31 cellular contexts compared by ENCODE assay signal in genomic region chr14:89134640-89135039, GRCh38.
"Had no signal": no experiment of that assay in that cellular context is flagged by ENCODE, and none has a peak within 500 bp of the region (broad histone marks: within the 10 kb centered on the region; RNA-seq: fewer than 3 reads in every experiment).

No MANE protein-coding gene starts in this region.

- H3K4me3 ChIP-seq: adrenal gland, MG63, Peyer's patch had no signal

- H3K36me3 ChIP-seq: adrenal gland, MG63, Peyer's patch, WERI-Rb-1 had no signal

- DNase-seq: activated CD4-positive, alpha-beta T cell treated with anti-CD3 and anti-CD28 coated beads, Interleukin-2, amount 10 ng/mL, durations not matched to agents 24 days and 14 days; activated CD4-positive, alpha-beta T cell treated with anti-CD3 and anti-CD28 coated beads, Interleukin-2, amount 50 U/mL, for 4 hours; activated CD8-positive, alpha-beta T cell treated with anti-CD3 and anti-CD28 coated beads, Interleukin-2, amount 10 ng/mL, durations not matched to agents 7 days and 5 days; activated gamma-delta T cell treated with Interleukin-2 at 50 U/mL for 16 hours; activated naive CD4-positive, alpha-beta T cell treated with anti-CD3 and anti-CD28 coated beads for 36 hours; activated T-cell treated with anti-CD3 and anti-CD28 coated beads, Interleukin-2, amount 50 U/mL, for 4 hours; adrenal gland; central memory CD4-positive, alpha-beta T cell; Kasumi-1; KG1; MG63; NCI-H1048; NCI-H1105 treated with DMSO at 0.1 percent for 48 hours; NCI-H1436; NCI-H1694; NCI-H1930; NCI-H2081 treated with DMSO at 0.1 percent for 48 hours; NCI-H345; NCI-H524 treated with DMSO at 0.1 percent for 48 hours; NK-92 treated with Interleukin-12 subunit alpha and Interleukin-12 subunit beta, amount 100 ng/mL, for 24 hours; PC-3; Peyer's patch; RPMI8226; SIG-M5; SW 1271; T-helper 1 cell; T-helper 2 cell; T-helper 9 cell; WERI-Rb-1 had no signal

- ATAC-seq: activated CD8-positive, alpha-beta T cell treated with anti-CD3 and anti-CD28 coated beads, Interleukin-2, amount 10 ng/mL, durations not matched to agents 7 days and 5 days; activated naive CD4-positive, alpha-beta T cell treated with anti-CD3 and anti-CD28 coated beads, Interleukin-2, amount 50 U/mL, for 72 hours; activated T-cell treated with anti-CD3 and anti-CD28 coated beads, Interleukin-2, amount 50 U/mL, for 4 hours; PC-3; Right ventricle myocardium inferior had no signal

- H3K4me1 ChIP-seq: adrenal gland, Peyer's patch had no signal

- H3K27me3 ChIP-seq: adrenal gland, MG63, Peyer's patch had no signal

- H3K27ac ChIP-seq: adrenal gland, Peyer's patch, WERI-Rb-1 had no signal

- H3K9me3 ChIP-seq: adrenal gland, MG63 had no signal
